ENCODE assay signal across 8 cellular contexts in genomic region chr11:120511804-120512726, GRCh38. TPM values are rescaled to one million over a fixed set of nuclear protein-coding genes. Genes with fewer than 3 reads are reported as not detected.
A peak's percentile ranks its signal among the peaks of the same experiment; 100 is the strongest.
DNase-seq lines count a peak whose midpoint lies in the region; ATAC-seq and TF ChIP-seq lines count a peak whose summit lies in the region.
"Had no signal": no experiment of that assay in that cellular context is flagged by ENCODE, and none has a peak within 500 bp of the region (broad histone marks: within the 10 kb centered on the region; RNA-seq: fewer than 3 reads in every experiment).

No MANE protein-coding gene starts in this region.

- TF ChIP-seq CTCF in glutamatergic neuron (IDR thresholded peaks at IDR 0.05; ENCODE audit: partially characterized antibody, unreplicated experiment), result no peak

- DNase-seq in NCI-H526 treated with DMSO at 0.1 percent for 48 hours (lab: John Stamatoyannopoulos, UW) (peak; percentile 58), glutamatergic neuron (peak; percentile 41), superior temporal gyrus (ENCODE audit: extremely low spot score) (no peak)

- H3K9ac ChIP-seq in skeletal muscle satellite cell (ENCODE audit: low read depth, low read length), result no peak overlapping the region

- no peaks in the 10 kb centered on the region for H3K36me3 Mint-ChIP-seq in glutamatergic neuron (ENCODE audit: unreplicated experiment)

- ATAC-seq in GM21619 (IDR thresholded peaks at IDR 0.05; ENCODE audit: unreplicated experiment) (no peak), GM21723 (IDR thresholded peaks at IDR 0.05; ENCODE audit: unreplicated experiment) (no peak)

- peaks cover 3% of the 10 kb centered on the region for H3K9me3 Mint-ChIP-seq in glutamatergic neuron (ENCODE audit: unreplicated experiment)

- H3K4me3 ChIP-seq in GM08714 (ENCODE audit: low read length) (peak overlapping the region; percentile 27; the same call in 1 of the 2 replicates), skeletal muscle satellite cell (ENCODE audit: low read length) (peak overlapping the region; percentile 56)

- H3K4me3 Mint-ChIP-seq in glutamatergic neuron (ENCODE audit: unreplicated experiment), result peak overlapping the region; percentile 44

- H3K4me1 Mint-ChIP-seq in glutamatergic neuron (ENCODE audit: low read depth, unreplicated experiment), result peaks cover 8% of the 10 kb centered on the region

- no peak overlapping the region for H3K27ac Mint-ChIP-seq in glutamatergic neuron (ENCODE audit: unreplicated experiment)

- H3K4me2 ChIP-seq in skeletal muscle satellite cell (ENCODE audit: low read length), result peak overlapping the region; percentile 79

- peaks cover 6% of the 10 kb centered on the region for H3K4me1 ChIP-seq in skeletal muscle satellite cell (ENCODE audit: control insufficient read depth, insufficient read depth, low read length)

- H3K36me3 ChIP-seq in skeletal muscle satellite cell (ENCODE audit: insufficient read depth, low read length), result no peaks in the 10 kb centered on the region

- peaks cover 41% of the 10 kb centered on the region for H3K27me3 ChIP-seq in skeletal muscle satellite cell (ENCODE audit: control insufficient read depth, insufficient read depth, low read length)

- H3K9me3 ChIP-seq in skeletal muscle satellite cell (replicated peaks; ENCODE audit: low read length), result no peaks in the 10 kb centered on the region

- H3K27me3 Mint-ChIP-seq in glutamatergic neuron (ENCODE audit: unreplicated experiment), result peaks cover 8% of the 10 kb centered on the region

RNA-seq across cellular contexts. Expression of gene GRIK4, which starts 0.5 kb away (rescaled TPM):
- 3.6 TPM for total RNA-seq in glutamatergic neuron (ENCODE audit: unreplicated experiment)
- total RNA-seq in skeletal muscle satellite cell (2012; rRNA removed), result 0.25 TPM in 1 of 2 replicates, not detected in the other
- total RNA-seq: T-helper 2 cell treated with Interferon-gamma antibody and Interleukin-4, amounts not matched to agents 100 ng/mL and 5 ng/mL, for 36 hours had no signal
